ENCODE assay signal across 22 cellular contexts in genomic region chr9:89714316-89714715, GRCh38.
A peak's percentile ranks its signal among the peaks of the same experiment; 100 is the strongest.
DNase-seq lines count a peak whose midpoint lies in the region; ATAC-seq and TF ChIP-seq lines count a peak whose summit lies in the region.
"Had no signal": no experiment of that assay in that cellular context is flagged by ENCODE, and none has a peak within 500 bp of the region (broad histone marks: within the 10 kb centered on the region; RNA-seq: fewer than 3 reads in every experiment).

No MANE protein-coding gene starts in this region.

- no peak overlapping the region for H3K4me3 Mint-ChIP-seq in CD4-positive, CD25-positive, alpha-beta regulatory T cell
- H3K4me3 Mint-ChIP-seq in activated T-helper 17 cell treated with anti-CD3 and anti-CD28 coated beads, Interleukin-2, amount 50 U/mL, for 72 hours = peak overlapping the region; percentile 58
- H3K4me3 Mint-ChIP-seq: stimulated activated naive CD8-positive, alpha-beta T cell treated with anti-CD3 and anti-CD28 coated beads, Interleukin-15, Interleukin-2, amounts not matched to agents 100 ng/mL and 50 ng/mL, for 24 hours had no signal

- H3K4me3 ChIP-seq in CD4-positive, CD25-positive, alpha-beta regulatory T cell (ENCODE audit: low read depth, low read length) = no peak overlapping the region
- no peak overlapping the region for H3K4me3 ChIP-seq in esophagus muscularis mucosa
- H3K4me3 ChIP-seq: ascending aorta, lower lobe of right lung, smooth muscle cell had no signal

- no peaks in the 10 kb centered on the region for H3K27me3 Mint-ChIP-seq in CD4-positive, CD25-positive, alpha-beta regulatory T cell
- H3K27me3 Mint-ChIP-seq in activated T-helper 17 cell treated with anti-CD3 and anti-CD28 coated beads, Interleukin-2, amount 50 U/mL, for 72 hours = no peaks in the 10 kb centered on the region
- H3K27me3 Mint-ChIP-seq: stimulated activated naive CD8-positive, alpha-beta T cell treated with anti-CD3 and anti-CD28 coated beads, Interleukin-15, Interleukin-2, amounts not matched to agents 100 ng/mL and 50 ng/mL, for 24 hours had no signal

- 53% methylated on average over 5 of the region's 5 CpGs for WGBS in esophagus muscularis mucosa

- H3K36me3 ChIP-seq in CD4-positive, CD25-positive, alpha-beta regulatory T cell (ENCODE audit: control insufficient read depth, insufficient read depth, low read length) = no peaks in the 10 kb centered on the region
- no peaks in the 10 kb centered on the region for H3K36me3 ChIP-seq in esophagus muscularis mucosa
- H3K36me3 ChIP-seq: ascending aorta, lower lobe of right lung had no signal

- H3K27ac ChIP-seq in CD4-positive, CD25-positive, alpha-beta regulatory T cell (ENCODE audit: insufficient read depth, low read length, poor library complexity, severe bottlenecking) = no peak overlapping the region
- H3K27ac ChIP-seq in esophagus muscularis mucosa (replicated peaks in 1 of 4) = no peak overlapping the region
- H3K27ac ChIP-seq: 22Rv1, ascending aorta, lower lobe of right lung had no signal

- no peak for TF ChIP-seq POLR2A in esophagus muscularis mucosa (IDR thresholded peaks at IDR 0.05; ENCODE audit: low read depth)

- peak; percentile 18 for DNase-seq in DMS 273 (lab: John Stamatoyannopoulos, UW; ENCODE audit: unreplicated experiment)
- no peak for DNase-seq in DMS 273 treated with DMSO at 0.1 percent for 48 hours (lab: John Stamatoyannopoulos, UW)
- no peak for DNase-seq in CD4-positive, CD25-positive, alpha-beta regulatory T cell
- DNase-seq in kidney tubule cell (ENCODE audit: low spot score) = peak; percentile 9
- no peak for DNase-seq in NCI-H524 treated with DMSO at 0.1 percent for 48 hours (lab: John Stamatoyannopoulos, UW)
- no peak for DNase-seq in SIG-M5 treated with dmso at 0.1 percent for 504 hours (lab: John Stamatoyannopoulos, UW; ENCODE audit: unreplicated experiment)
- no peak for DNase-seq in esophagus muscularis mucosa (ENCODE audit: extremely low spot score)
- DNase-seq: activated CD4-positive, CD25-positive, alpha-beta regulatory T cell treated with anti-CD3 and anti-CD28 coated beads, Interleukin-2, amount 50 U/mL, for 72 hours; activated CD8-positive, alpha-beta memory T cell treated with anti-CD3 and anti-CD28 coated beads, Interleukin-2, amount 50 U/mL, for 4 hours; activated gamma-delta T cell treated with Interleukin-2 at 50 U/mL for 16 hours; effector CD4-positive, alpha-beta T cell; Kasumi-1; lower lobe of right lung; NCI-H2107; NCI-H69; stimulated activated CD4-positive, alpha-beta T cell treated with anti-CD3 and anti-CD28 coated beads, Interleukin-2, amount 100 ng/mL, for 48 hours; trophoblast cell had no signal

- H3K4me1 ChIP-seq in CD4-positive, CD25-positive, alpha-beta regulatory T cell (ENCODE audit: control insufficient read depth, insufficient read depth, low read length, poor library complexity, severe bottlenecking) = peaks cover 18% of the 10 kb centered on the region
- H3K4me1 ChIP-seq in esophagus muscularis mucosa = peaks cover 0 to 10% (median 6%) of the 10 kb centered on the region in 4 donors
- H3K4me1 ChIP-seq: ascending aorta had no signal

- TF ChIP-seq CTCF in esophagus muscularis mucosa (IDR thresholded peaks at IDR 0.05) = no peak

- no peaks in the 10 kb centered on the region for H3K9me3 ChIP-seq in CD4-positive, CD25-positive, alpha-beta regulatory T cell (ENCODE audit: control insufficient read depth in 2 of 2, low read length in 2 of 2)
- H3K9me3 ChIP-seq in esophagus muscularis mucosa = peaks cover 0 to 7% (median 0%) of the 10 kb centered on the region in 4 donors
- H3K9me3 ChIP-seq: lower lobe of right lung had no signal

- no peak for ATAC-seq in CD4-positive, CD25-positive, alpha-beta regulatory T cell (ENCODE audit: low read depth in 2 of 2)
- no peak for ATAC-seq in activated T-helper 17 cell treated with anti-CD3 and anti-CD28 coated beads, Interleukin-2, amount 50 U/mL, for 72 hours (replicated peaks)
- ATAC-seq: lower lobe of right lung had no signal

- H3K4me1 Mint-ChIP-seq in CD4-positive, CD25-positive, alpha-beta regulatory T cell = peaks cover 18 to 30% (median 23%) of the 10 kb centered on the region in 4 donors
- H3K4me1 Mint-ChIP-seq in activated T-helper 17 cell treated with anti-CD3 and anti-CD28 coated beads, Interleukin-2, amount 50 U/mL, for 72 hours = peaks cover 39% of the 10 kb centered on the region

- H3K27ac Mint-ChIP-seq in CD4-positive, CD25-positive, alpha-beta regulatory T cell = peak overlapping the region in 2 of 3 donors; percentile 39 to 81
- H3K27ac Mint-ChIP-seq in activated T-helper 17 cell treated with anti-CD3 and anti-CD28 coated beads, Interleukin-2, amount 50 U/mL, for 72 hours = peak overlapping the region; percentile 74
- H3K27ac Mint-ChIP-seq: stimulated activated naive CD8-positive, alpha-beta T cell treated with anti-CD3 and anti-CD28 coated beads, Interleukin-15, Interleukin-2, amounts not matched to agents 100 ng/mL and 50 ng/mL, for 24 hours had no signal

- no peaks in the 10 kb centered on the region for H3K9me3 Mint-ChIP-seq in CD4-positive, CD25-positive, alpha-beta regulatory T cell
- H3K9me3 Mint-ChIP-seq in activated T-helper 17 cell treated with anti-CD3 and anti-CD28 coated beads, Interleukin-2, amount 50 U/mL, for 72 hours = peaks cover 9% of the 10 kb centered on the region
- H3K9me3 Mint-ChIP-seq: stimulated activated naive CD8-positive, alpha-beta T cell treated with anti-CD3 and anti-CD28 coated beads, Interleukin-15, Interleukin-2, amounts not matched to agents 100 ng/mL and 50 ng/mL, for 24 hours had no signal

- TF ChIP-seq EP300 in esophagus muscularis mucosa (IDR thresholded peaks at IDR 0.05) = no peak

- intact Hi-C loops in esophagus muscularis mucosa (cut with DNase I) = no loop called here

- peaks cover 5% of the 10 kb centered on the region for H3K36me3 Mint-ChIP-seq in CD4-positive, CD25-positive, alpha-beta regulatory T cell
- H3K36me3 Mint-ChIP-seq in activated T-helper 17 cell treated with anti-CD3 and anti-CD28 coated beads, Interleukin-2, amount 50 U/mL, for 72 hours (ENCODE audit: low read depth) = no peaks in the 10 kb centered on the region

- no peaks in the 10 kb centered on the region for H3K27me3 ChIP-seq in CD4-positive, CD25-positive, alpha-beta regulatory T cell (ENCODE audit: control insufficient read depth, insufficient read depth, low read length)
- no peaks in the 10 kb centered on the region for H3K27me3 ChIP-seq in esophagus muscularis mucosa
- H3K27me3 ChIP-seq: ascending aorta had no signal

Comparison
In these comparisons a context has a peak if more than half of its experiments do, and no peak if none do; other contexts are left out.
1. DNase-seq: peak in DMS 273 (single experiment) and kidney tubule cell (single experiment); none in DMS 273 treated with DMSO at 0.1 percent for 48 hours (single experiment), CD4-positive, CD25-positive, alpha-beta regulatory T cell (0 of 3), NCI-H524 treated with DMSO at 0.1 percent for 48 hours (single experiment), SIG-M5 treated with dmso at 0.1 percent for 504 hours (single experiment) and esophagus muscularis mucosa (single experiment).